1 cellular context compared by ENCODE assay signal in the genomic region with DNA sequence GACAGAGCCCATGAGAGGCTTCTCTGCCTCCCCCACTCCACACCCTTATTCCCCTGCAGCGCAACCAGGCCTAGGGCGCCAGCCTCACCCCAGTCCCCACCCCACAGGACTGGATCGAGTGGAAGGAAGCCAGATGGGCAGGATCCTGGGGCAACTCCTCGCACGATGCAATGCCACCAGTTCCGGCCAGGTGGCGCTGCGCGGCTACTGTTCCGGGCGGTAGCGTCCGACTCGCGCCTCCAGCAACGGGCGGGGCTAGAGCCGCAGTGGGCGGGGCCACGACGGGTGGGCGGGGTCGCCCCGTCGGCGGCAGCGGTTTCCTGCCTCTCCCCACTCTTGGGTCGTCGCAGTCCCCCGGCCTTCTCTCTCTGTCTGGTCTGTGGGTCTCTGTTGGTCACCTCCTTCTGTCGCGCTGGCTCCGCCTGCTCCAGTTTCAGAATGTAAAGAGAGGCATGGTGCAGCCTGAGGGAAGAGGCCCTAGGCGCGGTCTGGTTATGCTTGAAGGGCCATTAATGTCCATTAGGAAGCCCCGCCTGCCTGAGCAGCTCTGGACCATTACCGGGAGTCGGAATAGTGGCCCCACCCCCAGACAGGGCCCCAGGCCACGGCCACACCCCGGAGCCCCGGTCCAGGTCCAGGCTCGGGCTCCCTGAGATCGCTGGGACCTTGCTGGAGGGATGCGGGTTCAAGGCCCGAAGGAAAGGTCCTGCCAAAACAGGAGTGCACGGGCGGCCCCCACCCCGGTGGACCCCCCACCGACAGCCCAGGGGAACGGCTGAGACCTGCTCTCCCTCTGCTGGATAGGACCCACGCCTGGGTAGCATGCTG.
TF ChIP-seq lines count a peak whose summit lies in the region.

No MANE protein-coding gene starts in this region.

TF ChIP-seq in A549, 52 proteins besides CTCF, POLR2A, EP300 and RAD21 (continued from another document):
- TF ChIP-seq ZSCAN20 (CRISPR knock-in tag; IDR thresholded peaks at IDR 0.05): no peak
- TF ChIP-seq CBX8 (IDR thresholded peaks at IDR 0.05): no peak
- no peak for TF ChIP-seq POLR2AphosphoS2 (conservative IDR thresholded peaks at IDR 0.05; ENCODE audit: low read length)
- no peak for TF ChIP-seq KDM1A (IDR thresholded peaks at IDR 0.05; ENCODE audit: low read depth)
- TF ChIP-seq HOXA7 (CRISPR knock-in tag; IDR thresholded peaks at IDR 0.05): no peak
- no peak for TF ChIP-seq HOXB13 (CRISPR knock-in tag; IDR thresholded peaks at IDR 0.05; ENCODE audit: low read depth)
- peak; percentile 65 for TF ChIP-seq MAZ (IDR thresholded peaks at IDR 0.05; ENCODE audit: borderline replicate concordance, low read depth, low read length)
- TF ChIP-seq, protein P1, sequence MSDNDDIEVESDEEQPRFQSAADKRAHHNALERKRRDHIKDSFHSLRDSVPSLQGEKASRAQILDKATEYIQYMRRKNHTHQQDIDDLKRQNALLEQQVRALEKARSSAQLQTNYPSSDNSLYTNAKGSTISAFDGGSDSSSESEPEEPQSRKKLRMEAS (IDR thresholded peaks at IDR 0.05): peak; percentile 16; the same call in 1 of the 2 replicates
- TF ChIP-seq, protein P2, sequence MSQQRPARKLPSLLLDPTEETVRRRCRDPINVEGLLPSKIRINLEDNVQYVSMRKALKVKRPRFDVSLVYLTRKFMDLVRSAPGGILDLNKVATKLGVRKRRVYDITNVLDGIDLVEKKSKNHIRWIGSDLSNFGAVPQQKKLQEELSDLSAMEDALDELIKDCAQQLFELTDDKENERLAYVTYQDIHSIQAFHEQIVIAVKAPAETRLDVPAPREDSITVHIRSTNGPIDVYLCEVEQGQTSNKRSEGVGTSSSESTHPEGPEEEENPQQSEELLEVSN (IDR thresholded peaks at IDR 0.05; ENCODE audit: borderline replicate concordance, low read depth): peak; percentile 7; the same call in 1 of the 2 replicates
- no peak for TF ChIP-seq FOXS1 (CRISPR knock-in tag; IDR thresholded peaks at IDR 0.05)
- TF ChIP-seq JUN (IDR thresholded peaks at IDR 0.05): peak in 1 of 2 experiments; percentile 47; a peak in 2 of 5 replicates
- TF ChIP-seq HEYL (CRISPR knock-in tag; IDR thresholded peaks at IDR 0.05): no peak
- no peak for TF ChIP-seq TP53 (CRISPR knock-in tag; IDR thresholded peaks at IDR 0.05)
- no peak for TF ChIP-seq RARB (CRISPR knock-in tag; IDR thresholded peaks at IDR 0.05)
- TF ChIP-seq GATA3 (IDR thresholded peaks at IDR 0.05; ENCODE audit: borderline replicate concordance): no peak
- TF ChIP-seq SREBF2 (IDR thresholded peaks at IDR 0.05): no peak
- no peak for TF ChIP-seq ZC3H11A (IDR thresholded peaks at IDR 0.05)
- no peak for TF ChIP-seq RNF2 (IDR thresholded peaks at IDR 0.05; ENCODE audit: borderline replicate concordance, low read depth)
- TF ChIP-seq MYC (IDR thresholded peaks at IDR 0.05; ENCODE audit: borderline replicate concordance, low read length): 0 out of 2 replicates have a peak, but pooled peaks have one; percentile 68
- TF ChIP-seq EHF (CRISPR knock-in tag; IDR thresholded peaks at IDR 0.05): no peak
- TF ChIP-seq KDM5A (IDR thresholded peaks at IDR 0.05): no peak
- TF ChIP-seq, protein P3, sequence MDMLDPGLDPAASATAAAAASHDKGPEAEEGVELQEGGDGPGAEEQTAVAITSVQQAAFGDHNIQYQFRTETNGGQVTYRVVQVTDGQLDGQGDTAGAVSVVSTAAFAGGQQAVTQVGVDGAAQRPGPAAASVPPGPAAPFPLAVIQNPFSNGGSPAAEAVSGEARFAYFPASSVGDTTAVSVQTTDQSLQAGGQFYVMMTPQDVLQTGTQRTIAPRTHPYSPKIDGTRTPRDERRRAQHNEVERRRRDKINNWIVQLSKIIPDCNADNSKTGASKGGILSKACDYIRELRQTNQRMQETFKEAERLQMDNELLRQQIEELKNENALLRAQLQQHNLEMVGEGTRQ (IDR thresholded peaks at IDR 0.05): no peak
- TF ChIP-seq EHMT2 (IDR thresholded peaks at IDR 0.05; ENCODE audit: low read depth): no peak
- TF ChIP-seq JUNB (IDR thresholded peaks at IDR 0.05): no peak
- TF ChIP-seq PHF8 (IDR thresholded peaks at IDR 0.05; ENCODE audit: borderline replicate concordance, low read depth): no peak
- no peak for TF ChIP-seq NPAS2 (CRISPR knock-in tag; IDR thresholded peaks at IDR 0.05; ENCODE audit: borderline replicate concordance)
- no peak for TF ChIP-seq BHLHE40 (IDR thresholded peaks at IDR 0.05; ENCODE audit: low read depth, low read length)
- TF ChIP-seq TFCP2L1 (CRISPR knock-in tag; IDR thresholded peaks at IDR 0.05): no peak
- TF ChIP-seq, protein P4, sequence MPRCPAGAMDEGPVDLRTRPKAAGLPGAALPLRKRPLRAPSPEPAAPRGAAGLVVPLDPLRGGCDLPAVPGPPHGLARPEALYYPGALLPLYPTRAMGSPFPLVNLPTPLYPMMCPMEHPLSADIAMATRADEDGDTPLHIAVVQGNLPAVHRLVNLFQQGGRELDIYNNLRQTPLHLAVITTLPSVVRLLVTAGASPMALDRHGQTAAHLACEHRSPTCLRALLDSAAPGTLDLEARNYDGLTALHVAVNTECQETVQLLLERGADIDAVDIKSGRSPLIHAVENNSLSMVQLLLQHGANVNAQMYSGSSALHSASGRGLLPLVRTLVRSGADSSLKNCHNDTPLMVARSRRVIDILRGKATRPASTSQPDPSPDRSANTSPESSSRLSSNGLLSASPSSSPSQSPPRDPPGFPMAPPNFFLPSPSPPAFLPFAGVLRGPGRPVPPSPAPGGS (IDR thresholded peaks at IDR 0.05): 0 out of 3 replicates have a peak, but pooled peaks have one; percentile 19
- no peak for TF ChIP-seq FOSL2 (IDR thresholded peaks at IDR 0.05)
- no peak for TF ChIP-seq FOSL2 (CRISPR knock-in tag; IDR thresholded peaks at IDR 0.05)
- no peak for TF ChIP-seq NFE2L2 (conservative IDR thresholded peaks at IDR 0.05; ENCODE audit: low read length)
- no peak for TF ChIP-seq CBX2 (IDR thresholded peaks at IDR 0.05; ENCODE audit: borderline replicate concordance, low read depth)
- TF ChIP-seq, protein P5, sequence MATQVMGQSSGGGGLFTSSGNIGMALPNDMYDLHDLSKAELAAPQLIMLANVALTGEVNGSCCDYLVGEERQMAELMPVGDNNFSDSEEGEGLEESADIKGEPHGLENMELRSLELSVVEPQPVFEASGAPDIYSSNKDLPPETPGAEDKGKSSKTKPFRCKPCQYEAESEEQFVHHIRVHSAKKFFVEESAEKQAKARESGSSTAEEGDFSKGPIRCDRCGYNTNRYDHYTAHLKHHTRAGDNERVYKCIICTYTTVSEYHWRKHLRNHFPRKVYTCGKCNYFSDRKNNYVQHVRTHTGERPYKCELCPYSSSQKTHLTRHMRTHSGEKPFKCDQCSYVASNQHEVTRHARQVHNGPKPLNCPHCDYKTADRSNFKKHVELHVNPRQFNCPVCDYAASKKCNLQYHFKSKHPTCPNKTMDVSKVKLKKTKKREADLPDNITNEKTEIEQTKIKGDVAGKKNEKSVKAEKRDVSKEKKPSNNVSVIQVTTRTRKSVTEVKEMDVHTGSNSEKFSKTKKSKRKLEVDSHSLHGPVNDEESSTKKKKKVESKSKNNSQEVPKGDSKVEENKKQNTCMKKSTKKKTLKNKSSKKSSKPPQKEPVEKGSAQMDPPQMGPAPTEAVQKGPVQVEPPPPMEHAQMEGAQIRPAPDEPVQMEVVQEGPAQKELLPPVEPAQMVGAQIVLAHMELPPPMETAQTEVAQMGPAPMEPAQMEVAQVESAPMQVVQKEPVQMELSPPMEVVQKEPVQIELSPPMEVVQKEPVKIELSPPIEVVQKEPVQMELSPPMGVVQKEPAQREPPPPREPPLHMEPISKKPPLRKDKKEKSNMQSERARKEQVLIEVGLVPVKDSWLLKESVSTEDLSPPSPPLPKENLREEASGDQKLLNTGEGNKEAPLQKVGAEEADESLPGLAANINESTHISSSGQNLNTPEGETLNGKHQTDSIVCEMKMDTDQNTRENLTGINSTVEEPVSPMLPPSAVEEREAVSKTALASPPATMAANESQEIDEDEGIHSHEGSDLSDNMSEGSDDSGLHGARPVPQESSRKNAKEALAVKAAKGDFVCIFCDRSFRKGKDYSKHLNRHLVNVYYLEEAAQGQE (IDR thresholded peaks at IDR 0.05): no peak
- no peak for TF ChIP-seq RCOR1 (IDR thresholded peaks at IDR 0.05; ENCODE audit: low read depth, low read length)
